In the genomic region with DNA sequence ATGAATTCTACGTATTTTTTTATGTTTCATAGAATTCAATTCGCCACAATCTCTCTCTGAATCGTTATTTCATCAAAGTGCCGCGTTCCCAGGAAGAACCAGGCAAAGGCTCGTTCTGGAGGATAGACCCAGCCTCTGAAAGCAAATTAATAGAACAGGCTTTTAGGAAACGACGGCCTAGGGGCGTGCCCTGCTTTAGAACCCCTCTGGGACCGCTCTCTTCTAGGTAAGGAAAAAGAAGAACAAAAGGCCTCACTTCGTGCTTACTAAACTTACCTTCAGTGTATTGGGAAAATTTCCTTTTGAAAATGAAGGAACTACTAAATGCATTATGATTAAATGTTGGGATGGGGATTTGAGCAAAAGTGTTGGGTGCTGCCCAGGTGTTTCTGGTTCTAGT, we compare ENCODE assay signal across 17 cellular contexts.
DNase-seq lines count a peak whose midpoint lies in the region; ATAC-seq and TF ChIP-seq lines count a peak whose summit lies in the region.
"Had no signal": no experiment of that assay in that cellular context is flagged by ENCODE, and none has a peak within 500 bp of the region (broad histone marks: within the 10 kb centered on the region; RNA-seq: fewer than 3 reads in every experiment).

No MANE protein-coding gene starts in this region.

- H3K4me3 ChIP-seq in neutrophil (ENCODE audit: low read depth in 1 of 2, low read length in 1 of 2): no peak overlapping the region
- H3K4me3 ChIP-seq: K562 had no signal

- H3K4me1 Mint-ChIP-seq in stimulated activated naive CD8-positive, alpha-beta T cell treated with anti-CD3 and anti-CD28 coated beads, Interleukin-15, amount 100 ng/mL, for 72 hours: peaks cover 42% of the 10 kb centered on the region
- H3K4me1 Mint-ChIP-seq in T-helper 17 cell: peaks cover 9% of the 10 kb centered on the region

- H3K9me3 Mint-ChIP-seq in stimulated activated naive CD8-positive, alpha-beta T cell treated with anti-CD3 and anti-CD28 coated beads, Interleukin-15, amount 100 ng/mL, for 72 hours: no peaks in the 10 kb centered on the region

- no peak for DNase-seq in stimulated activated naive CD8-positive, alpha-beta T cell treated with anti-CD3 and anti-CD28 coated beads, Interleukin-15, amount 100 ng/mL, for 72 hours
- no peak for DNase-seq in stimulated activated naive CD8-positive, alpha-beta T cell treated with anti-CD3 and anti-CD28 coated beads, Interleukin-15, Interleukin-2, amounts not matched to agents 100 U/mL and 50 U/mL, for 24 hours
- DNase-seq in T-helper 17 cell (no peak), mesenteric fat pad (ENCODE audit: low spot score) (no peak)
- no peak for DNase-seq in stimulated activated CD4-positive, alpha-beta T cell treated with anti-CD3 and anti-CD28 coated beads, Interleukin-2, amount 100 ng/mL, for 48 hours
- DNase-seq: DMS153, GF-D8, NCI-H1105 treated with DMSO at 0.1 percent for 48 hours, NCI-H187, NCI-H2107, NCI-H226, NCI-H524 treated with DMSO at 0.1 percent for 48 hours, SHP77 treated with DMSO at 0.1 percent for 48 hours had no signal

- H3K36me3 Mint-ChIP-seq in T-helper 17 cell (ENCODE audit: low read depth): peaks cover 7% of the 10 kb centered on the region

- no peaks in the 10 kb centered on the region for H3K27me3 ChIP-seq in neutrophil

- H3K4me1 ChIP-seq in neutrophil (ENCODE audit: control insufficient read depth in 1 of 2, insufficient read depth in 1 of 2, low read depth in 1 of 2, low read length in 1 of 2): peaks cover 5 to 9% of the 10 kb centered on the region in 2 experiments

- peaks cover 49% of the 10 kb centered on the region for H3K36me3 ChIP-seq in neutrophil

- TF ChIP-seq CTCF in neutrophil (IDR thresholded peaks at IDR 0.05): no peak

- H3K27me3 Mint-ChIP-seq in stimulated activated naive CD8-positive, alpha-beta T cell treated with anti-CD3 and anti-CD28 coated beads, Interleukin-15, amount 100 ng/mL, for 72 hours: no peaks in the 10 kb centered on the region
- no peaks in the 10 kb centered on the region for H3K27me3 Mint-ChIP-seq in T-helper 17 cell

- no peak overlapping the region for H3K4me3 Mint-ChIP-seq in stimulated activated naive CD8-positive, alpha-beta T cell treated with anti-CD3 and anti-CD28 coated beads, Interleukin-15, amount 100 ng/mL, for 72 hours
- no peak overlapping the region for H3K4me3 Mint-ChIP-seq in T-helper 17 cell

- no peak for ATAC-seq in stimulated activated naive CD8-positive, alpha-beta T cell treated with anti-CD3 and anti-CD28 coated beads, Interleukin-15, amount 100 ng/mL, for 72 hours
- ATAC-seq in stimulated activated naive CD8-positive, alpha-beta T cell treated with anti-CD3 and anti-CD28 coated beads, Interleukin-15, Interleukin-2, amounts not matched to agents 100 U/mL and 50 U/mL, for 24 hours: no peak
- ATAC-seq in T-helper 17 cell (no peak), GM19452 (IDR thresholded peaks at IDR 0.05; ENCODE audit: unreplicated experiment) (no peak)
- ATAC-seq: K562, SK-N-SH treated with all-trans-retinoic acid at 6 μM for 48 hours had no signal

- H3K9me3 ChIP-seq in T-helper 17 cell (ENCODE audit: control insufficient read depth, low read length, poor library complexity, severe bottlenecking) (no peaks in the 10 kb centered on the region), neutrophil (no peaks in the 10 kb centered on the region)

- peak overlapping the region; percentile 7 to 37 for H3K27ac Mint-ChIP-seq in stimulated activated naive CD8-positive, alpha-beta T cell treated with anti-CD3 and anti-CD28 coated beads, Interleukin-15, amount 100 ng/mL, for 72 hours
- H3K27ac Mint-ChIP-seq in T-helper 17 cell: peak overlapping the region; percentile 27

- H3K27ac ChIP-seq in neutrophil: peak overlapping the region; percentile 33
